In genomic region chr14:30417999-30418398, GRCh38 we compare ENCODE assay signal across 28 cellular contexts.
"Had no signal": no experiment of that assay in that cellular context is flagged by ENCODE, and none has a peak within 500 bp of the region (broad histone marks: within the 10 kb centered on the region; RNA-seq: fewer than 3 reads in every experiment).

No MANE protein-coding gene starts in this region.

- FAIRE-seq: endometrium, endothelial cell of umbilical vein, frontal cortex had no signal

- DNase-seq: colonic mucosa; cortex of kidney; dermis blood vessel endothelial cell; dorsolateral prefrontal cortex; effector CD4-positive, alpha-beta T cell; effector CD8-positive, alpha-beta T cell; effector memory CD4-positive, alpha-beta T cell; effector memory CD8-positive, alpha-beta T cell; endodermal cell; erythroblast; esophagus squamous epithelium; foreskin fibroblast; foreskin keratinocyte; foreskin melanocyte; gastrocnemius medialis; glutamatergic neuron; head of caudate nucleus; heart left ventricle; heart right ventricle had no signal

- H3K9me3 ChIP-seq: colonic mucosa, esophagus muscularis mucosa, esophagus squamous epithelium, gastrocnemius medialis, gastroesophageal sphincter, heart left ventricle had no signal

- H2AFZ ChIP-seq: hepatocyte had no signal

- H3K4me3 ChIP-seq: colonic mucosa, coronary artery, dorsolateral prefrontal cortex, esophagus muscularis mucosa, esophagus squamous epithelium, gastrocnemius medialis, gastroesophageal sphincter, heart left ventricle, heart right ventricle, hepatocyte had no signal

- H3K36me3 ChIP-seq: colonic mucosa, esophagus muscularis mucosa, esophagus squamous epithelium, gastrocnemius medialis, gastroesophageal sphincter, heart left ventricle, heart right ventricle had no signal

- H3K4me1 ChIP-seq: colonic mucosa, esophagus squamous epithelium, foreskin keratinocyte, gastrocnemius medialis, heart left ventricle, heart right ventricle had no signal

- ATAC-seq: effector memory CD8-positive, alpha-beta T cell; esophagus mucosa; foreskin keratinocyte; gastrocnemius medialis; gastroesophageal sphincter; heart left ventricle; heart right ventricle had no signal

- H3K27me3 ChIP-seq: colonic mucosa, dorsolateral prefrontal cortex, esophagus muscularis mucosa, esophagus squamous epithelium, foreskin keratinocyte, gastrocnemius medialis, gastroesophageal sphincter, heart right ventricle, hepatocyte had no signal

- H3K4me2 ChIP-seq: hepatocyte had no signal

- H3K79me2 ChIP-seq: hepatocyte had no signal

- H3K27ac ChIP-seq: colonic mucosa, coronary artery, dorsolateral prefrontal cortex, epithelial cell of prostate, esophagus muscularis mucosa, esophagus squamous epithelium, foreskin keratinocyte, gastrocnemius medialis, gastroesophageal sphincter, heart left ventricle, heart right ventricle, hepatocyte had no signal
